ENCODE assay signal across 27 cellular contexts in the genomic region with DNA sequence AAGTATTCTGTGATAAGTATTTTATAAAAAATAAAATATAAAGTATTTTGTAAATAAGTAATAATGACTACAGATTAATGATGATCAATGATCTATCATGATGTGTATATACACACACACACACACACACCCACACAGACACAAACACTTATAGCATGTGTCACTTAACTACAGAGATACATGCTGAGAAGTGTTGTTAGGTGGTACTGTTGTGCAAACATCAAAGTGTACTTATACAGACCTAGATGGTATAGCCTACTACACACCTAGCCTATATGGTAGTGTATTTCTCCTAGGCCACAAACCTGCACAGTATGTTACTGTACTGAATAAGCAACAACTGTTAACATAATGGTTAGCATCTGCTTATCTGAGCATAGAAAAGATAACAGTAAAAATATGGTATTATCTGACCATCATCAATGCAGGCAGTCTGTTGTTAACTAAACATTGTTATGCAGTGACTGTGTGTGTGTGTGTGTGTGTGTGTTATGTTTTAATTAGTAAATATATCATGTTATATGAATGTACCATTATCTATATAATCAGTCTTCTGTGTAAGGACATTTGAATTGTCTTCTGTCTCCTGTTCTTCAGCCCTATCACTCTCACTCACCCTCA.
"Had no signal": no experiment of that assay in that cellular context is flagged by ENCODE, and none has a peak within 500 bp of the region (broad histone marks: within the 10 kb centered on the region; RNA-seq: fewer than 3 reads in every experiment).

No MANE protein-coding gene starts in this region.

- H2AFZ ChIP-seq: hepatocyte, neural progenitor cell had no signal

- H3K27me3 ChIP-seq: breast epithelium, colonic mucosa, dorsolateral prefrontal cortex, gastroesophageal sphincter, hepatocyte, neural progenitor cell, right atrium auricular region, tibial nerve had no signal

- H3K36me3 ChIP-seq: breast epithelium, colonic mucosa, gastroesophageal sphincter, neural progenitor cell, right atrium auricular region, tibial nerve had no signal

- DNase-seq: activated CD4-positive, alpha-beta memory T cell treated with anti-CD3 and anti-CD28 coated beads, Interleukin-2, amount 10 ng/mL, durations not matched to agents 7 days and 5 days; activated CD4-positive, alpha-beta T cell treated with anti-CD3 and anti-CD28 coated beads for 1 hour; activated CD4-positive, alpha-beta T cell treated with anti-CD3 and anti-CD28 coated beads, Interleukin-2, amount 10 ng/mL, durations not matched to agents 7 days and 5 days; activated CD8-positive, alpha-beta memory T cell treated with anti-CD3 and anti-CD28 coated beads, Interleukin-2, amount 50 U/mL, for 48 hours; activated gamma-delta T cell treated with Interleukin-2 at 50 U/mL for 16 hours; activated naive CD4-positive, alpha-beta T cell treated with anti-CD3 and anti-CD28 coated beads, Interleukin-2, amount 50 U/mL, for 16 hours; activated T-cell treated with anti-CD3 and anti-CD28 coated beads, Interleukin-2, amount 50 U/mL, for 4 hours; amygdala; cerebellar nuclear complex; colonic mucosa; dorsolateral prefrontal cortex; effector memory CD4-positive, alpha-beta T cell; islet precursor cell; left ventricle myocardium superior; mammary epithelial cell; natural killer cell; occipital lobe; stimulated activated CD4-positive, alpha-beta T cell treated with anti-CD3 and anti-CD28 coated beads, Interleukin-1b, Interleukin-23, amount 100 ng/mL, for 48 hours; stimulated activated naive CD4-positive, alpha-beta T cell; T-helper 2 cell had no signal

- H3K4me2 ChIP-seq: hepatocyte, neural progenitor cell, smooth muscle cell had no signal

- H3K9me3 ChIP-seq: breast epithelium, colonic mucosa, gastroesophageal sphincter, right atrium auricular region, tibial nerve had no signal

- H3K4me1 ChIP-seq: breast epithelium, colonic mucosa, neural progenitor cell had no signal

- H3K27ac ChIP-seq: breast epithelium, colonic mucosa, dorsolateral prefrontal cortex, gastroesophageal sphincter, hepatocyte, neural progenitor cell, right atrium auricular region, tibial nerve had no signal

- H3K4me3 ChIP-seq: breast epithelium, colonic mucosa, dorsolateral prefrontal cortex, gastroesophageal sphincter, hepatocyte, neural progenitor cell, right atrium auricular region, smooth muscle cell, tibial nerve had no signal

- H3K9ac ChIP-seq: neural progenitor cell had no signal
